Comparison of ENCODE assay signal across 26 cellular contexts in the genomic region with DNA sequence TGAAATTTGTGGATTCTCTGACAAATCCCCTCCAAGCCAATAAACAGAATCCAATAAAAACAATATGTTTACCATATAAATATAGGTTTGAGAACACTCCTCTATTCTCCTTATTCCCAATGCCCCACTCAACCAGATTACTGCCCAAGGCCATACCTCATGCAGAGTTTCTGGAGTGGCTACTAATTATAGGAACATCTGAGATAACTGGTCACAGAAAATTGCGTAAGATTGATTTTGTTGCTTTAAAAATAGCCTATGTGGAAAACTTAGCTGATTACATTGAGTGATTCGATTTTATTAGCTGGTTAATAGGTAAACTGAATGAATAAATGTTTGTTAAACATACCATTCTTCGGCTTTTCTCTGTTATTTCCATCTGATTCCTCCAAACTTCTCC. TPM values are rescaled to one million over a fixed set of nuclear protein-coding genes. Genes with fewer than 3 reads are reported as not detected.
DNase-seq lines count a peak whose midpoint lies in the region; ATAC-seq and TF ChIP-seq lines count a peak whose summit lies in the region.
"Had no signal": no experiment of that assay in that cellular context is flagged by ENCODE, and none has a peak within 500 bp of the region (broad histone marks: within the 10 kb centered on the region; RNA-seq: fewer than 3 reads in every experiment).

No MANE protein-coding gene starts in this region.

- peaks cover 1% of the 10 kb centered on the region for H3K36me3 Mint-ChIP-seq in activated T-cell treated with anti-CD3 and anti-CD28 coated beads, Interleukin-2, amount 50 U/mL, for 4 hours (ENCODE audit: insufficient read depth)
- H3K36me3 Mint-ChIP-seq: activated naive CD8-positive, alpha-beta T cell treated with anti-CD3 and anti-CD28 coated beads for 36 hours had no signal

- intact Hi-C loops in Right ventricle myocardium inferior (cut with DNase I) (no loop called here), left cardiac atrium (cut with DNase I) (no loop called here)

- H3K4me1 ChIP-seq in hepatocyte (ENCODE audit: insufficient read depth), result peaks cover 6% of the 10 kb centered on the region
- H3K4me1 ChIP-seq: BLaER1, lower lobe of right lung had no signal

- H3K9me3 Mint-ChIP-seq in activated T-cell treated with anti-CD3 and anti-CD28 coated beads, Interleukin-2, amount 50 U/mL, for 4 hours, result peaks cover 3% of the 10 kb centered on the region
- H3K9me3 Mint-ChIP-seq: activated B cell treated with CpG ODN at 0.5 μM for 24 hours had no signal

- H3K36me3 ChIP-seq in hepatocyte (replicated peaks; ENCODE audit: insufficient read depth, low read depth), result no peaks in the 10 kb centered on the region
- H3K36me3 ChIP-seq in H7 (replicated peaks; ENCODE audit: control insufficient read depth, insufficient read depth, low read length), result no peaks in the 10 kb centered on the region
- H3K36me3 ChIP-seq: BLaER1, lower lobe of right lung, thyroid gland had no signal

- WGBS in hepatocyte (ENCODE audit: low lambda C conversion rate, missing lambda C conversion rate), result 56% methylated on average over 3 of the region's 3 CpGs

- no peak overlapping the region for H3K4me3 Mint-ChIP-seq in activated T-cell treated with anti-CD3 and anti-CD28 coated beads, Interleukin-2, amount 50 U/mL, for 4 hours
- H3K4me3 Mint-ChIP-seq: activated B cell treated with CpG ODN at 0.5 μM for 24 hours; activated naive CD8-positive, alpha-beta T cell treated with anti-CD3 and anti-CD28 coated beads for 36 hours had no signal

- H3K9me2 ChIP-seq in hepatocyte (replicated peaks; ENCODE audit: insufficient read depth), result no peaks in the 10 kb centered on the region

- H3K4me1 Mint-ChIP-seq in activated T-cell treated with anti-CD3 and anti-CD28 coated beads, Interleukin-2, amount 50 U/mL, for 4 hours (ENCODE audit: low read depth), result no peaks in the 10 kb centered on the region
- H3K4me1 Mint-ChIP-seq: activated B cell treated with CpG ODN at 0.5 μM for 24 hours had no signal

- H3K27me3 ChIP-seq in hepatocyte (no peaks in the 10 kb centered on the region), H7 (ENCODE audit: control insufficient read depth, insufficient read depth, low read length) (no peaks in the 10 kb centered on the region)
- H3K27me3 ChIP-seq: BLaER1, thyroid gland had no signal

- DNase-seq in Right ventricle myocardium inferior (ENCODE audit: missing footprints) (no peak), left cardiac atrium (no peak), epithelial cell of esophagus (ENCODE audit: low read depth) (peak; percentile 43), hepatocyte (ENCODE audit: low spot score) (no peak), H7 (no peak)
- DNase-seq in activated T-cell treated with anti-CD3 and anti-CD28 coated beads, Interleukin-2, amount 50 U/mL, for 4 hours, result no peak
- no peak for DNase-seq in central memory CD4-positive, alpha-beta T cell
- DNase-seq: activated B cell treated with CpG ODN at 0.5 μM for 24 hours; activated CD4-positive, alpha-beta T cell treated with anti-CD3 and anti-CD28 coated beads, Interleukin-2, amount 50 U/mL, for 4 hours; activated CD8-positive, alpha-beta memory T cell treated with anti-CD3 and anti-CD28 coated beads, Interleukin-2, amount 50 U/mL, for 48 hours; activated naive CD8-positive, alpha-beta T cell treated with anti-CD3 and anti-CD28 coated beads for 36 hours; cortex of kidney; DND-41; hippocampal formation; lower lobe of right lung; NCI-H1048; NCI-H2029 treated with DMSO at 0.1 percent for 48 hours; NK-92 treated with Interleukin-12 subunit alpha and Interleukin-12 subunit beta, amount 100 ng/mL, for 24 hours; RPMI8226; small intestine; stimulated activated naive CD4-positive, alpha-beta T cell; T-helper 9 cell; thyroid gland had no signal

- ATAC-seq in Right ventricle myocardium inferior (peak; percentile 43), left cardiac atrium (no peak), GM19397 (IDR thresholded peaks at IDR 0.05; ENCODE audit: unreplicated experiment) (no peak)
- ATAC-seq in activated T-cell treated with anti-CD3 and anti-CD28 coated beads, Interleukin-2, amount 50 U/mL, for 4 hours, result no peak
- ATAC-seq: lower lobe of right lung had no signal

- H3K79me2 ChIP-seq in hepatocyte, result no peaks in the 10 kb centered on the region

- H2AFZ ChIP-seq in hepatocyte, result no peak overlapping the region

- no peaks in the 10 kb centered on the region for H3K27me3 Mint-ChIP-seq in activated T-cell treated with anti-CD3 and anti-CD28 coated beads, Interleukin-2, amount 50 U/mL, for 4 hours (ENCODE audit: low read depth)
- H3K27me3 Mint-ChIP-seq: progenitor cell of endocrine pancreas had no signal

- H4K20me1 ChIP-seq in hepatocyte (ENCODE audit: insufficient read depth, poor library complexity, severe bottlenecking), result no peaks in the 10 kb centered on the region
- H4K20me1 ChIP-seq: BLaER1 had no signal

- no peak overlapping the region for H3K4me2 ChIP-seq in hepatocyte
- H3K4me2 ChIP-seq: BLaER1 had no signal

- H3K4me3 ChIP-seq in epithelial cell of esophagus (ENCODE audit: low read length), result no peak overlapping the region
- H3K4me3 ChIP-seq in hepatocyte, result no peak overlapping the region
- H3K4me3 ChIP-seq in H7 (ENCODE audit: insufficient read depth, low read depth, low read length), result no peak overlapping the region
- H3K4me3 ChIP-seq: BLaER1, lower lobe of right lung, thyroid gland had no signal

- H3K9me3 ChIP-seq in hepatocyte (ENCODE audit: low read depth), result no peaks in the 10 kb centered on the region
- H3K9me3 ChIP-seq: lower lobe of right lung, thyroid gland had no signal

- TF ChIP-seq CTCF in epithelial cell of esophagus (IDR thresholded peaks at IDR 0.05; ENCODE audit: insufficient read depth, low read depth, low read length, missing control alignments) (no peak), hepatocyte (IDR thresholded peaks at IDR 0.05; ENCODE audit: poor library complexity) (no peak)

- H3K27ac ChIP-seq in hepatocyte, result peak overlapping the region; percentile 20
- H3K27ac ChIP-seq: BLaER1, lower lobe of right lung had no signal

RNA-seq across cellular contexts. Expression of a gene that starts 48.0 kb away (rescaled TPM):
- total RNA-seq in Right ventricle myocardium inferior, result 28.9 TPM
- 10 to 100 TPM; 19.7 to 24.2 TPM for total RNA-seq in left cardiac atrium
- total RNA-seq in hepatocyte, result 16.1 and 16.2 TPM in 2 replicates
- polyA plus RNA-seq in hepatocyte, result 10.3 and 13.1 TPM in 2 replicates
- 10 to 100 TPM in 1 of 3 donors, 1 to 10 TPM in 2; 5.3 to 10.3 (median 8.3) TPM for total RNA-seq in activated T-cell treated with anti-CD3 and anti-CD28 coated beads, Interleukin-2, amount 50 U/mL, for 4 hours
- total RNA-seq in H7 (2014; rRNA removed; shearing (Covaris generic)), result 0.83 and 4.0 TPM in 2 replicates
